In the genomic region with DNA sequence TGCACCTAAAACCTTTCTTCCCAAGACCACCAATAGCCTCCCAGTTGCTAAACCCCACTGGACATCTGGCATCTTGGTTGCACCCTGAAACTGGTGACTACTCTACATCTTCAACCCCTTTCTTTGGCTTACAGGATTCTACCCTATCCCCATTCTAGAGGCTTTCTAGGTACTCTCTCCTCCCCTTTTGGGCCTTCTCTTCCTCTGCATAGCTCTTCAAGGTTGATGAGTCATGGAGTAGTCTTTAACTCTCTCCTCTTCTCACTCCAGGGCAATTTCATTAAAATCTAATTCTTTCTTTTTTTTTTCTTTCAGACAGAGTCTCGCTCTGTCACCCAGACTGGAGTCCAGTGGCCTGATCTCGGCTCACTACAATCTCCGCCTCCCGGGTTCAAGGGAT, we compare ENCODE assay signal across 14 cellular contexts. TPM values are rescaled to one million over a fixed set of nuclear protein-coding genes. Genes with fewer than 3 reads are reported as not detected.
DNase-seq lines count a peak whose midpoint lies in the region; ATAC-seq and TF ChIP-seq lines count a peak whose summit lies in the region.
"Had no signal": no experiment of that assay in that cellular context is flagged by ENCODE, and none has a peak within 500 bp of the region (broad histone marks: within the 10 kb centered on the region; RNA-seq: fewer than 3 reads in every experiment).

No MANE protein-coding gene starts in this region.

- H3K36me3 ChIP-seq in mammary epithelial cell (ENCODE audit: insufficient read depth, low read length) (no peaks in the 10 kb centered on the region), Panc1 (ENCODE audit: control insufficient read depth, insufficient read depth, low read length) (no peaks in the 10 kb centered on the region), SK-N-SH (replicated peaks in 1 of 2; ENCODE audit: control insufficient read depth in 1 of 2, insufficient read depth in 2 of 2, low read length in 1 of 2) (no peaks in the 10 kb centered on the region)

- H2AFZ ChIP-seq in mammary epithelial cell (ENCODE audit: low read depth, low read length) (no peak overlapping the region), SK-N-SH (ENCODE audit: low read depth) (no peak overlapping the region)

- H3K36me3 Mint-ChIP-seq in MCF 10A (ENCODE audit: insufficient read depth, unreplicated experiment), result no peaks in the 10 kb centered on the region
- H3K36me3 Mint-ChIP-seq in dendritic cell treated with granulocyte-macrophage colony-stimulating factor and Interleukin-4, amounts not matched to agents 40 ng/mL and 50 ng/mL, for 4 days (ENCODE audit: low read depth), result no peaks in the 10 kb centered on the region

- DNase-seq in MCF 10A (ENCODE audit: unreplicated experiment) (peak; percentile 24), mammary epithelial cell (no peak), Panc1 (ENCODE audit: low read depth, low spot score) (no peak), SK-N-SH (no peak), kidney glomerular epithelial cell (lab: John Stamatoyannopoulos, UW) (no peak), ecto neural progenitor cell (ENCODE audit: low spot score) (no peak), erythroblast (lab: John Stamatoyannopoulos, UW) (no peak)
- DNase-seq: Caco-2, GDM1, NCI-H1417 treated with DMSO at 0.1 percent for 48 hours, NCI-H2081 treated with DMSO at 0.1 percent for 48 hours, NCI-H2227 treated with DMSO at 0.1 percent for 48 hours, NCI-H526 treated with DMSO at 0.1 percent for 48 hours had no signal

- dilution Hi-C loops in mammary epithelial cell (cut with HindIII; ENCODE audit: low sequenced_read_pairs), result no loop called here

- peaks cover 5% of the 10 kb centered on the region for H3K9me3 Mint-ChIP-seq in MCF 10A (ENCODE audit: unreplicated experiment)
- H3K9me3 Mint-ChIP-seq in dendritic cell treated with granulocyte-macrophage colony-stimulating factor and Interleukin-4, amounts not matched to agents 40 ng/mL and 50 ng/mL, for 4 days, result no peaks in the 10 kb centered on the region

- intact Hi-C loops in MCF 10A (cut with micrococcal nuclease) (no loop called here), mammary epithelial cell (cut with micrococcal nuclease) (no loop called here), Panc1 (cut with micrococcal nuclease; ENCODE audit: unreplicated experiment) (no loop called here)
- intact Hi-C loops in dendritic cell treated with granulocyte-macrophage colony-stimulating factor and Interleukin-4, amounts not matched to agents 40 ng/mL and 50 ng/mL, for 4 days (cut with micrococcal nuclease), result no loop called here

- H3K9me2 ChIP-seq in SK-N-SH, result no peaks in the 10 kb centered on the region

- H3F3A ChIP-seq in SK-N-SH (replicated peaks; ENCODE audit: insufficient read depth), result peaks cover 4% of the 10 kb centered on the region

- no peaks in the 10 kb centered on the region for H3K9me3 ChIP-seq in mammary epithelial cell (replicated peaks; ENCODE audit: insufficient read depth, low read length)
- no peaks in the 10 kb centered on the region for H3K9me3 ChIP-seq in Panc1 (ENCODE audit: control insufficient read depth, insufficient read depth, low read depth, low read length)
- H3K9me3 ChIP-seq in SK-N-SH, result no peaks in the 10 kb centered on the region
- H3K9me3 ChIP-seq: Caco-2 had no signal

- no peak overlapping the region for H3K9ac ChIP-seq in mammary epithelial cell (ENCODE audit: insufficient read depth, low read length)
- no peak overlapping the region for H3K9ac ChIP-seq in SK-N-SH

- no peak for TF ChIP-seq EP300 in SK-N-SH (IDR thresholded peaks at IDR 0.05; ENCODE audit: borderline replicate concordance in 1 of 2, low read depth in 1 of 2, low read length in 1 of 2)

- H3K4me3 ChIP-seq in mammary epithelial cell (replicated peaks in 1 of 3; ENCODE audit: insufficient read depth in 1 of 3, low read depth in 2 of 3, low read length in 3 of 3), result no peak overlapping the region
- H3K4me3 ChIP-seq in Panc1 (ENCODE audit: low read depth in 2 of 2, low read length in 2 of 2), result no peak overlapping the region
- H3K4me3 ChIP-seq in SK-N-SH (ENCODE audit: low read depth in 2 of 2, low read length in 1 of 2), result no peak overlapping the region

- in situ Hi-C loops in mammary epithelial cell (cut with MboI; ENCODE audit: low sequenced_read_pairs in 2 of 2) (no loop called here), Panc1 (cut with HindIII; ENCODE audit: low pct_unique_long_range_greater_than_20kb, low sequenced_read_pairs) (no loop called here)

- H4K20me1 ChIP-seq in mammary epithelial cell (ENCODE audit: insufficient read depth, low read length), result no peaks in the 10 kb centered on the region
- H4K20me1 ChIP-seq in SK-N-SH (ENCODE audit: insufficient read depth), result no peaks in the 10 kb centered on the region

- no peak for TF ChIP-seq POLR2A in erythroblast (IDR thresholded peaks at IDR 0.05; ENCODE audit: low read length)

- no peak for ATAC-seq in Panc1

- no peaks in the 10 kb centered on the region for H3K27me3 Mint-ChIP-seq in MCF 10A (ENCODE audit: insufficient read depth, unreplicated experiment)
- H3K27me3 Mint-ChIP-seq in dendritic cell treated with granulocyte-macrophage colony-stimulating factor and Interleukin-4, amounts not matched to agents 40 ng/mL and 50 ng/mL, for 4 days, result no peaks in the 10 kb centered on the region

- TF ChIP-seq CTCF in MCF 10A (IDR thresholded peaks at IDR 0.05; ENCODE audit: unreplicated experiment) (no peak), mammary epithelial cell (conservative IDR thresholded peaks at IDR 0.05 in 1 of 2, IDR thresholded peaks at IDR 0.05 in 1 of 2; ENCODE audit: extremely low read depth in 1 of 2, insufficient read depth in 1 of 2, low read depth in 1 of 2, low read length in 2 of 2) (no peak), Panc1 (IDR thresholded peaks at IDR 0.05) (no peak), SK-N-SH (IDR thresholded peaks at IDR 0.05) (no peak)

- H3K4me2 ChIP-seq in mammary epithelial cell (ENCODE audit: insufficient read depth, low read depth, low read length) (no peak overlapping the region), SK-N-SH (no peak overlapping the region)

- H3K4me1 Mint-ChIP-seq in MCF 10A (ENCODE audit: insufficient read depth, unreplicated experiment), result peaks cover 6% of the 10 kb centered on the region
- H3K4me1 Mint-ChIP-seq in dendritic cell treated with granulocyte-macrophage colony-stimulating factor and Interleukin-4, amounts not matched to agents 40 ng/mL and 50 ng/mL, for 4 days (ENCODE audit: low read depth), result peaks cover 17% of the 10 kb centered on the region

- 96% methylated on average over 4 of the region's 4 CpGs for WGBS in mammary epithelial cell (ENCODE audit: low coverage, missing lambda C conversion rate)
- WGBS in SK-N-SH (ENCODE audit: low lambda C conversion rate), result 71% methylated on average over 4 of the region's 4 CpGs

- H3K4me1 ChIP-seq in mammary epithelial cell (ENCODE audit: insufficient read depth, low read length) (no peaks in the 10 kb centered on the region), Panc1 (ENCODE audit: control insufficient read depth, insufficient read depth, low read length) (peaks cover 9% of the 10 kb centered on the region), SK-N-SH (ENCODE audit: control insufficient read depth in 1 of 2, insufficient read depth in 2 of 2, low read depth in 1 of 2, low read length in 1 of 2) (no peaks in the 10 kb centered on the region; a peak in 1 of 4 replicates)
- H3K4me1 ChIP-seq: Caco-2 had no signal

- CTCF ChIA-PET in MCF 10A (lab: Yijun Ruan, JAX), result no interaction called here
- CTCF ChIA-PET in mammary epithelial cell (lab: Charles Lee; ENCODE audit: low non-redundant PET), result no interaction called here
- CTCF ChIA-PET in Panc1 (lab: Charles Lee), result interaction anchor here (1.8 kb wide), 1 partner anchor 11 kb away, joined by 5 read pairs; no protein-coding TSS in a partner anchor
- CTCF ChIA-PET in SK-N-SH (lab: Yijun Ruan, JAX), result interaction anchor here (4.6 kb wide), 1 partner anchor 11 kb away, joined by 21 read pairs; no protein-coding TSS in a partner anchor

- H3K4me3 Mint-ChIP-seq in MCF 10A (ENCODE audit: unreplicated experiment), result no peak overlapping the region
- no peak overlapping the region for H3K4me3 Mint-ChIP-seq in dendritic cell treated with granulocyte-macrophage colony-stimulating factor and Interleukin-4, amounts not matched to agents 40 ng/mL and 50 ng/mL, for 4 days

- no peak overlapping the region for H3K27ac ChIP-seq in mammary epithelial cell (ENCODE audit: insufficient read depth, low read depth, low read length)
- H3K27ac ChIP-seq in Panc1 (ENCODE audit: low read length), result peak overlapping the region; percentile 78
- no peak overlapping the region for H3K27ac ChIP-seq in SK-N-SH (ENCODE audit: low read depth in 2 of 2, low read length in 1 of 2)

- no peak for TF ChIP-seq RAD21 in SK-N-SH (IDR thresholded peaks at IDR 0.05; ENCODE audit: low read length)

- H3K27me3 ChIP-seq in mammary epithelial cell (ENCODE audit: insufficient read depth, low read length) (no peaks in the 10 kb centered on the region), Panc1 (ENCODE audit: control insufficient read depth, insufficient read depth, low read length) (no peaks in the 10 kb centered on the region), SK-N-SH (ENCODE audit: insufficient read depth) (peaks cover 5% of the 10 kb centered on the region; the same call in 1 of the 2 replicates)

- H3K79me2 ChIP-seq in mammary epithelial cell (ENCODE audit: insufficient read depth, low read length), result no peaks in the 10 kb centered on the region
- no peaks in the 10 kb centered on the region; the same call in 1 of the 2 replicates for H3K79me2 ChIP-seq in SK-N-SH (ENCODE audit: insufficient read depth)

- BruUV-seq in MCF 10A (replicated peaks; lab: Mats Ljungman, UMichigan) (no TSS peak), mammary epithelial cell (replicated peaks; lab: Mats Ljungman, UMichigan) (no TSS peak), Panc1 (replicated peaks; lab: Mats Ljungman, UMichigan) (no TSS peak)

- POLR2A ChIA-PET in MCF 10A (lab: Yijun Ruan, JAX), result interaction anchor here (3.3 kb wide), 1 partner anchor 10 kb away, joined by 12 read pairs; no protein-coding TSS in a partner anchor
- POLR2A ChIA-PET in Panc1 (lab: Charles Lee), result no interaction called here
- POLR2A ChIA-PET in SK-N-SH (lab: Yijun Ruan, JAX), result no interaction called here

- H3K27ac Mint-ChIP-seq in MCF 10A (ENCODE audit: low read depth, unreplicated experiment), result no peak overlapping the region
- H3K27ac Mint-ChIP-seq in dendritic cell treated with granulocyte-macrophage colony-stimulating factor and Interleukin-4, amounts not matched to agents 40 ng/mL and 50 ng/mL, for 4 days, result peak overlapping the region; percentile 14

RNA-seq across cellular contexts. Expression of gene APOO, which starts 16.8 kb away (rescaled TPM):
- total RNA-seq in MCF 10A (2022) (35.9 and 37.2 TPM in 2 replicates), mammary epithelial cell (10 to 100 TPM in 1 of 2 donors, 1 to 10 TPM in 1; 7.2 to 37.9 TPM), Panc1 (2021; ENCODE audit: unreplicated experiment) (36.8 TPM)
- polyA plus RNA-seq in mammary epithelial cell (16.0 TPM), SK-N-SH (2012; rRNA removed) (20.3 and 22.0 TPM in 2 replicates)
- polyA minus RNA-seq in mammary epithelial cell, result 24.3 TPM
- polyA plus RNA-seq in Panc1 (2012; ENCODE audit: insufficient read length), result 23.2 TPM
- polyA plus RNA-seq in SK-N-SH (2012; cell fraction: cytosol; rRNA removed), result 26.1 and 31.1 TPM in 2 replicates
- polyA plus RNA-seq in SK-N-SH (2012; cell fraction: nucleus; rRNA removed), result 5.4 and 8.5 TPM in 2 replicates

RNA-seq across cellular contexts. Expression of gene CXorf58, which starts 16.9 kb away (rescaled TPM):
- total RNA-seq in MCF 10A (2022) (not detected in 2 replicates), mammary epithelial cell (under 1 TPM in 1 of 2 donors, not detected in 1; 0.17 TPM), Panc1 (2021; ENCODE audit: unreplicated experiment) (0.41 TPM)
- polyA plus RNA-seq in mammary epithelial cell (0.07 TPM), SK-N-SH (2012; rRNA removed) (not detected in 2 replicates)
- polyA minus RNA-seq in mammary epithelial cell, result not detected
- 0.13 TPM for polyA plus RNA-seq in Panc1 (2012; ENCODE audit: insufficient read length)
- 0.01 TPM in 2 replicates for polyA plus RNA-seq in SK-N-SH (2012; cell fraction: cytosol; rRNA removed)
- 0.02 TPM in 1 of 2 replicates, not detected in the other for polyA plus RNA-seq in SK-N-SH (2012; cell fraction: nucleus; rRNA removed)
- total RNA-seq: Caco-2 had no signal

Comparison
In these comparisons a context has a peak if more than half of its experiments do, and no peak if none do; other contexts are left out.
1. CTCF ChIA-PET loops: an anchor here in Panc1 (1.8 kb wide) and SK-N-SH (4.6 kb wide); none called in MCF 10A and mammary epithelial cell.